ENCODE assay signal across 12 cellular contexts in genomic region chr12:122517877-122518276, GRCh38. TPM values are rescaled to one million over a fixed set of nuclear protein-coding genes. Genes with fewer than 3 reads are reported as not detected.
DNase-seq lines count a peak whose midpoint lies in the region; TF ChIP-seq lines count a peak whose summit lies in the region.
"Had no signal": no experiment of that assay in that cellular context is flagged by ENCODE, and none has a peak within 500 bp of the region (broad histone marks: within the 10 kb centered on the region; RNA-seq: fewer than 3 reads in every experiment).

No MANE protein-coding gene starts in this region.

- no peaks in the 10 kb centered on the region for H3K27me3 Mint-ChIP-seq in T-helper 1 cell treated with Interleukin-12 subunit alpha and Interleukin-12 subunit beta and Interleukin-4 antibody, amounts not matched to agents 30 μg/mL and 1 μg/mL, for 36 hours (ENCODE audit: low read depth)
- no peaks in the 10 kb centered on the region for H3K27me3 Mint-ChIP-seq in osteocyte (ENCODE audit: unreplicated experiment)
- H3K27me3 Mint-ChIP-seq: central memory CD8-positive, alpha-beta T cell had no signal

- H3K36me3 Mint-ChIP-seq in T-helper 1 cell treated with Interleukin-12 subunit alpha and Interleukin-12 subunit beta and Interleukin-4 antibody, amounts not matched to agents 30 μg/mL and 1 μg/mL, for 36 hours (ENCODE audit: low read depth) = peaks cover 71% of the 10 kb centered on the region
- H3K36me3 Mint-ChIP-seq in osteocyte (ENCODE audit: unreplicated experiment) = peaks cover 71% of the 10 kb centered on the region

- no peak overlapping the region for H3K4me3 ChIP-seq in cardiac fibroblast (replicated peaks in 1 of 2; ENCODE audit: low read depth in 2 of 2, low read length in 2 of 2)
- H3K4me3 ChIP-seq: ovary had no signal

- H3K4me3 Mint-ChIP-seq in T-helper 1 cell treated with Interleukin-12 subunit alpha and Interleukin-12 subunit beta and Interleukin-4 antibody, amounts not matched to agents 30 μg/mL and 1 μg/mL, for 36 hours = no peak overlapping the region
- no peak overlapping the region for H3K4me3 Mint-ChIP-seq in osteocyte (ENCODE audit: unreplicated experiment)
- H3K4me3 Mint-ChIP-seq: central memory CD8-positive, alpha-beta T cell had no signal

- no peaks in the 10 kb centered on the region for H3K9me3 Mint-ChIP-seq in T-helper 1 cell treated with Interleukin-12 subunit alpha and Interleukin-12 subunit beta and Interleukin-4 antibody, amounts not matched to agents 30 μg/mL and 1 μg/mL, for 36 hours
- no peaks in the 10 kb centered on the region for H3K9me3 Mint-ChIP-seq in osteocyte (ENCODE audit: unreplicated experiment)
- H3K9me3 Mint-ChIP-seq: central memory CD8-positive, alpha-beta T cell had no signal

- no peak for TF ChIP-seq CTCF in cardiac fibroblast (IDR thresholded peaks at IDR 0.05; ENCODE audit: low read depth, low read length)
- no peak for TF ChIP-seq CTCF in osteocyte (IDR thresholded peaks at IDR 0.05)

- peak overlapping the region; percentile 9 for H3K27ac Mint-ChIP-seq in T-helper 1 cell treated with Interleukin-12 subunit alpha and Interleukin-12 subunit beta and Interleukin-4 antibody, amounts not matched to agents 30 μg/mL and 1 μg/mL, for 36 hours
- H3K27ac Mint-ChIP-seq in osteocyte (ENCODE audit: unreplicated experiment) = peak overlapping the region; percentile 66

- DNase-seq in T-helper 1 cell (no peak), NCI-H226 (peak; percentile 93), cardiac fibroblast (ENCODE audit: low read depth in 2 of 2) (peak; percentile 94), osteocyte (ENCODE audit: extremely low spot score, unreplicated experiment) (no peak), SKM-1 treated with dmso at 0.1 percent for 144 hours (lab: John Stamatoyannopoulos, UW; ENCODE audit: unreplicated experiment) (no peak), D341Med (ENCODE audit: low spot score) (no peak), NCI-H2029 (lab: John Stamatoyannopoulos, UW) (no peak)
- DNase-seq: AML-193, NCI-H526 had no signal

- H3K4me1 Mint-ChIP-seq in T-helper 1 cell treated with Interleukin-12 subunit alpha and Interleukin-12 subunit beta and Interleukin-4 antibody, amounts not matched to agents 30 μg/mL and 1 μg/mL, for 36 hours (ENCODE audit: low read depth) = peaks cover 39% of the 10 kb centered on the region
- peaks cover 46% of the 10 kb centered on the region for H3K4me1 Mint-ChIP-seq in osteocyte (ENCODE audit: unreplicated experiment)

RNA-seq across cellular contexts. Expression of gene RSRC2, which starts 8.9 kb away (rescaled TPM):
- 64.9 and 67.9 TPM in 2 replicates for total RNA-seq in osteocyte

RNA-seq across cellular contexts. Expression of gene KNTC1, which starts 9.2 kb away (rescaled TPM):
- 14.1 and 18.5 TPM in 2 replicates for total RNA-seq in osteocyte

RNA-seq across cellular contexts. Expression of gene ZCCHC8, which starts 17.1 kb away (rescaled TPM):
- total RNA-seq in osteocyte = 27.6 and 28.0 TPM in 2 replicates

Comparison
In these comparisons a context has a peak if more than half of its experiments do, and no peak if none do; other contexts are left out.
1. DNase-seq: peak in NCI-H226 (single experiment) and cardiac fibroblast (2 of 2); none in T-helper 1 cell (0 of 5), osteocyte (single experiment), SKM-1 treated with dmso at 0.1 percent for 144 hours (single experiment), D341Med (single experiment) and NCI-H2029 (single experiment).